27 cellular contexts compared by ENCODE assay signal in genomic region chr5:36360311-36360710, GRCh38. TPM values are rescaled to one million over a fixed set of nuclear protein-coding genes. Genes with fewer than 3 reads are reported as not detected.
DNase-seq lines count a peak whose midpoint lies in the region; ATAC-seq and TF ChIP-seq lines count a peak whose summit lies in the region.
"Had no signal": no experiment of that assay in that cellular context is flagged by ENCODE, and none has a peak within 500 bp of the region (broad histone marks: within the 10 kb centered on the region; RNA-seq: fewer than 3 reads in every experiment).

No MANE protein-coding gene starts in this region.

- peak overlapping the region in 1 of 2 donors; percentile 25 for H3K27ac Mint-ChIP-seq in activated naive CD4-positive, alpha-beta T cell treated with anti-CD3 and anti-CD28 coated beads, Interleukin-2, amount 50 U/mL, for 72 hours
- peak overlapping the region in 1 of 2 donors; percentile 17 for H3K27ac Mint-ChIP-seq in stimulated activated naive CD8-positive, alpha-beta T cell treated with anti-CD3 and anti-CD28 coated beads, Interleukin-15, amount 100 ng/mL, for 72 hours
- no peak overlapping the region for H3K27ac Mint-ChIP-seq in CD8-positive, alpha-beta memory T cell
- H3K27ac Mint-ChIP-seq: stimulated activated naive B cell treated with anti-CD40 and anti-IgM and Interleukin-4, amounts not matched to agents 10 μg/mL and 1 μg/mL and 100 μg/mL, for 72 hours; T-cell had no signal

- H3K9me3 Mint-ChIP-seq in activated naive CD4-positive, alpha-beta T cell treated with anti-CD3 and anti-CD28 coated beads, Interleukin-2, amount 50 U/mL, for 72 hours, result no peaks in the 10 kb centered on the region
- no peaks in the 10 kb centered on the region for H3K9me3 Mint-ChIP-seq in stimulated activated naive CD8-positive, alpha-beta T cell treated with anti-CD3 and anti-CD28 coated beads, Interleukin-15, amount 100 ng/mL, for 72 hours
- H3K9me3 Mint-ChIP-seq in CD8-positive, alpha-beta memory T cell, result no peaks in the 10 kb centered on the region
- H3K9me3 Mint-ChIP-seq: stimulated activated naive B cell treated with anti-CD40 and anti-IgM and Interleukin-4, amounts not matched to agents 10 μg/mL and 1 μg/mL and 100 μg/mL, for 72 hours; T-cell had no signal

- no peak overlapping the region for H2AFZ ChIP-seq in osteoblast (ENCODE audit: low read length)

- H3K36me3 ChIP-seq in osteoblast (ENCODE audit: insufficient read depth, low read length), result no peaks in the 10 kb centered on the region
- no peaks in the 10 kb centered on the region for H3K36me3 ChIP-seq in CD8-positive, alpha-beta memory T cell (ENCODE audit: insufficient read depth, low read length)
- H3K36me3 ChIP-seq: lower lobe of right lung, prostate gland, tibial artery had no signal

- H3K27ac ChIP-seq in osteoblast (ENCODE audit: low read depth, low read length), result no peak overlapping the region
- H3K27ac ChIP-seq in CD8-positive, alpha-beta memory T cell (ENCODE audit: low read depth, low read length), result no peak overlapping the region
- H3K27ac ChIP-seq: epithelial cell of prostate, lower lobe of right lung, prostate gland, tibial artery had no signal

- H3K9me3 ChIP-seq in osteoblast (ENCODE audit: low read depth, low read length), result no peaks in the 10 kb centered on the region
- no peaks in the 10 kb centered on the region for H3K9me3 ChIP-seq in CD8-positive, alpha-beta memory T cell (ENCODE audit: low read length)
- H3K9me3 ChIP-seq: lower lobe of right lung, prostate gland, tibial artery had no signal

- H3K4me1 Mint-ChIP-seq in stimulated activated naive CD8-positive, alpha-beta T cell treated with anti-CD3 and anti-CD28 coated beads, Interleukin-15, amount 100 ng/mL, for 72 hours, result peaks cover 6% of the 10 kb centered on the region
- no peaks in the 10 kb centered on the region for H3K4me1 Mint-ChIP-seq in CD8-positive, alpha-beta memory T cell
- H3K4me1 Mint-ChIP-seq: T-cell had no signal

- no peak overlapping the region for H3K4me3 ChIP-seq in osteoblast (ENCODE audit: insufficient read depth, low read length)
- H3K4me3 ChIP-seq in CD8-positive, alpha-beta memory T cell (ENCODE audit: low read length), result no peak overlapping the region
- H3K4me3 ChIP-seq: lower lobe of right lung, prostate gland, tibial artery had no signal

- H4K20me1 ChIP-seq in osteoblast (ENCODE audit: insufficient read depth, low read length), result no peaks in the 10 kb centered on the region

- H3K36me3 Mint-ChIP-seq in activated naive CD4-positive, alpha-beta T cell treated with anti-CD3 and anti-CD28 coated beads, Interleukin-2, amount 50 U/mL, for 72 hours, result no peaks in the 10 kb centered on the region
- H3K36me3 Mint-ChIP-seq in CD8-positive, alpha-beta memory T cell, result no peaks in the 10 kb centered on the region
- H3K36me3 Mint-ChIP-seq: stimulated activated naive B cell treated with anti-CD40 and anti-IgM and Interleukin-4, amounts not matched to agents 10 μg/mL and 1 μg/mL and 100 μg/mL, for 72 hours; T-cell had no signal

- DNase-seq in activated naive CD4-positive, alpha-beta T cell treated with anti-CD3 and anti-CD28 coated beads, Interleukin-2, amount 50 U/mL, for 72 hours (ENCODE audit: low spot score in 2 of 2), result no peak
- no peak for DNase-seq in activated naive CD4-positive, alpha-beta T cell treated with anti-CD3 and anti-CD28 coated beads, Interleukin-2, amount 50 U/mL, for 16 hours
- DNase-seq in RPMI7951 (ENCODE audit: low read depth) (peak; percentile 39), osteoblast (ENCODE audit: insufficient read length, low spot score, missing footprints) (no peak), hippocampal formation (lab: John Stamatoyannopoulos, UW) (no peak)
- DNase-seq in stimulated activated naive CD8-positive, alpha-beta T cell treated with anti-CD3 and anti-CD28 coated beads, Interleukin-15, amount 100 ng/mL, for 72 hours, result no peak
- no peak for DNase-seq in CD8-positive, alpha-beta memory T cell
- DNase-seq: ACHN; activated CD4-positive, alpha-beta T cell treated with anti-CD3 and anti-CD28 coated beads, Interleukin-2, amount 50 U/mL, for 1 hour; activated gamma-delta T cell; anterior cingulate cortex; caudate nucleus; DMS 273 treated with DMSO at 0.1 percent for 48 hours; GDM1; GOT3; lower lobe of right lung; NCI-H1436 treated with DMSO at 0.1 percent for 48 hours; NCI-H2171; NCI-H69; stimulated activated CD4-positive, alpha-beta T cell treated with anti-CD3 and anti-CD28 coated beads, Interleukin-1b, Interleukin-23, amount 100 ng/mL, for 48 hours; stimulated activated naive B cell treated with anti-CD40 and anti-IgM and Interleukin-4, amounts not matched to agents 10 μg/mL and 1 μg/mL and 100 μg/mL, for 72 hours; T-cell; tibial artery had no signal

- H3K4me1 ChIP-seq in osteoblast (ENCODE audit: insufficient read depth, low read length), result peaks cover 31% of the 10 kb centered on the region
- no peaks in the 10 kb centered on the region for H3K4me1 ChIP-seq in CD8-positive, alpha-beta memory T cell (ENCODE audit: insufficient read depth, low read length)
- H3K4me1 ChIP-seq: lower lobe of right lung, prostate gland had no signal

- CTCF ChIA-PET in CD8-positive, alpha-beta memory T cell (lab: Charles Lee), result no interaction called here

- no peak for TF ChIP-seq CTCF in osteoblast (IDR thresholded peaks at IDR 0.05; ENCODE audit: extremely low read depth, low read depth, low read length)

- no peak overlapping the region for H3K4me3 Mint-ChIP-seq in stimulated activated naive CD8-positive, alpha-beta T cell treated with anti-CD3 and anti-CD28 coated beads, Interleukin-15, amount 100 ng/mL, for 72 hours
- no peak overlapping the region for H3K4me3 Mint-ChIP-seq in CD8-positive, alpha-beta memory T cell
- H3K4me3 Mint-ChIP-seq: stimulated activated naive B cell treated with anti-CD40 and anti-IgM and Interleukin-4, amounts not matched to agents 10 μg/mL and 1 μg/mL and 100 μg/mL, for 72 hours; T-cell had no signal

- no peak overlapping the region for H3K4me2 ChIP-seq in osteoblast (ENCODE audit: insufficient read depth, low read length)

- POLR2A ChIA-PET in CD8-positive, alpha-beta memory T cell (lab: Charles Lee), result no interaction called here

- peak; percentile 18 to 80 for ATAC-seq in activated naive CD4-positive, alpha-beta T cell treated with anti-CD3 and anti-CD28 coated beads, Interleukin-2, amount 50 U/mL, for 72 hours
- peak; percentile 58 for ATAC-seq in GM21576 (IDR thresholded peaks at IDR 0.05; ENCODE audit: unreplicated experiment)
- peak; percentile 67 for ATAC-seq in stimulated activated naive CD8-positive, alpha-beta T cell treated with anti-CD3 and anti-CD28 coated beads, Interleukin-15, amount 100 ng/mL, for 72 hours
- ATAC-seq: lower lobe of right lung; stimulated activated naive B cell treated with anti-CD40 and anti-IgM and Interleukin-4, amounts not matched to agents 10 μg/mL and 1 μg/mL and 100 μg/mL, for 72 hours; T-cell had no signal

- H3K27me3 ChIP-seq in osteoblast (ENCODE audit: insufficient read depth, low read length), result no peaks in the 10 kb centered on the region
- no peaks in the 10 kb centered on the region for H3K27me3 ChIP-seq in CD8-positive, alpha-beta memory T cell (ENCODE audit: insufficient read depth, low read length, poor library complexity, severe bottlenecking)
- H3K27me3 ChIP-seq: tibial artery had no signal

- no peaks in the 10 kb centered on the region for H3K79me2 ChIP-seq in osteoblast (ENCODE audit: insufficient read depth, low read length)

- no peaks in the 10 kb centered on the region for H3K27me3 Mint-ChIP-seq in stimulated activated naive CD8-positive, alpha-beta T cell treated with anti-CD3 and anti-CD28 coated beads, Interleukin-15, amount 100 ng/mL, for 72 hours
- H3K27me3 Mint-ChIP-seq in CD8-positive, alpha-beta memory T cell, result no peaks in the 10 kb centered on the region
- H3K27me3 Mint-ChIP-seq: stimulated activated naive B cell treated with anti-CD40 and anti-IgM and Interleukin-4, amounts not matched to agents 10 μg/mL and 1 μg/mL and 100 μg/mL, for 72 hours had no signal

RNA-seq across cellular contexts. Expression of gene RANBP3L, which starts 58.6 kb away (rescaled TPM):
- not detected for total RNA-seq in activated naive CD4-positive, alpha-beta T cell treated with anti-CD3 and anti-CD28 coated beads, Interleukin-2, amount 50 U/mL, for 72 hours
- total RNA-seq in RPMI7951 (2014; rRNA removed; shearing (Covaris generic)), result 2.6 and 3.3 TPM in 2 replicates
- 1.8 and 3.5 TPM in 2 replicates for total RNA-seq in osteoblast
- not detected for total RNA-seq in CD8-positive, alpha-beta memory T cell
- polyA plus RNA-seq in CD8-positive, alpha-beta memory T cell, result not detected
- total RNA-seq: T-cell had no signal
- polyA plus RNA-seq: keratinocyte had no signal
